Comparison of ENCODE assay signal across 22 cellular contexts in the genomic region with DNA sequence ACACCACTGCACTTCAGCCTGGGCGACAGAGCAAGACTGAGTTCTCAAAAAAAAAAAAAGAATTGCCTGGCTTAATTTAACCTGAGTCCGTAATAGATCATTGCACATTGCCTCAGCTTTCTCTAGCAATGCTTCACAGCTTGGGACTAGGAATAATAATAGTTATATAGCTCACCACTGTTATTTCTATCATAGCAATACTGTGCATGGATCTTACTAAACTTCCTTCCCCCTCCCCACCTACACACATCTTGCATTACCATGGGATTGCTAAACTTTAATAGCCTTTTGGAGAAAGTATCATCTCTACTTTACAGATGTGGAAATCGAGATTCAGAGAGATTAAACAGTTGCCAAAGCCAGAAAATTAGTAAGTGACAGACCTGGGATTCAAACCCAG.
"Had no signal": no experiment of that assay in that cellular context is flagged by ENCODE, and none has a peak within 500 bp of the region (broad histone marks: within the 10 kb centered on the region; RNA-seq: fewer than 3 reads in every experiment).

No MANE protein-coding gene starts in this region.

- H3K4me2 ChIP-seq: hepatocyte had no signal

- H3K4me1 ChIP-seq: colonic mucosa had no signal

- H3K9me3 ChIP-seq: colonic mucosa, left ventricle myocardium inferior, mucosa of descending colon, ovary, right atrium auricular region, sigmoid colon, thoracic aorta, transverse colon had no signal

- H3K4me3 ChIP-seq: colonic mucosa, hepatocyte, left ventricle myocardium inferior, lung, mucosa of descending colon, ovary, right atrium auricular region, sigmoid colon, skin epidermis, thoracic aorta, transverse colon had no signal

- H3K27me3 ChIP-seq: colonic mucosa, hepatocyte, ovary, right atrium auricular region, sigmoid colon, transverse colon had no signal

- H3K27ac ChIP-seq: colonic mucosa, hepatocyte, left ventricle myocardium inferior, ovary, right atrium auricular region, sigmoid colon, thoracic aorta, transverse colon had no signal

- H3K36me3 ChIP-seq: colonic mucosa, ovary had no signal

- DNase-seq: colonic mucosa; dermis blood vessel endothelial cell; foreskin melanocyte; head of caudate nucleus; kidney; left cardiac atrium; left ventricle myocardium inferior; mucosa of descending colon; naive thymus-derived CD8-positive, alpha-beta T cell; ovary; sigmoid colon; stimulated activated CD4-positive, alpha-beta T cell treated with anti-CD3 and anti-CD28 coated beads, Interleukin-2, amount 100 ng/mL, for 24 hours; stimulated activated CD4-positive, alpha-beta T cell treated with anti-CD3 and anti-CD28 coated beads, Interleukin-4, amount 100 ng/mL, for 4 hours; stimulated activated naive B cell treated with anti-CD40 and anti-IgM and Interleukin-4, amounts not matched to agents 10 μg/mL and 1 μg/mL and 100 μg/mL, for 72 hours; stimulated activated naive CD8-positive, alpha-beta T cell treated with anti-CD3 and anti-CD28 coated beads, Interleukin-15, amount 100 ng/mL, for 72 hours; substantia nigra; transverse colon had no signal

- H3K79me2 ChIP-seq: hepatocyte had no signal
